ENCODE assay signal across 7 cellular contexts in genomic region chr13:69035771-69036170, GRCh38.
"Had no signal": no experiment of that assay in that cellular context is flagged by ENCODE, and none has a peak within 500 bp of the region (broad histone marks: within the 10 kb centered on the region; RNA-seq: fewer than 3 reads in every experiment).

No MANE protein-coding gene starts in this region.

- H3K4me3 ChIP-seq: K562 had no signal

- H3K27ac ChIP-seq: HL-60 had no signal

- H3K27me3 Mint-ChIP-seq: IgD-negative memory B cell had no signal

- H3K27ac Mint-ChIP-seq: IgD-negative memory B cell had no signal

- DNase-seq: IMR-90, KBM-7, KG1 had no signal

- H3K4me1 Mint-ChIP-seq: IgD-negative memory B cell had no signal

- ATAC-seq: HepG2, K562 had no signal

- H3K36me3 Mint-ChIP-seq: IgD-negative memory B cell had no signal
